14 cellular contexts compared by ENCODE assay signal in genomic region chr22:42610211-42610610, GRCh38. TPM values are rescaled to one million over a fixed set of nuclear protein-coding genes. Genes with fewer than 3 reads are reported as not detected.
A peak's percentile ranks its signal among the peaks of the same experiment; 100 is the strongest.
DNase-seq lines count a peak whose midpoint lies in the region; ATAC-seq and TF ChIP-seq lines count a peak whose summit lies in the region.
"Had no signal": no experiment of that assay in that cellular context is flagged by ENCODE, and none has a peak within 500 bp of the region (broad histone marks: within the 10 kb centered on the region; RNA-seq: fewer than 3 reads in every experiment).

No MANE protein-coding gene starts in this region.

- H3K36me3 ChIP-seq in adrenal gland (replicated peaks in 1 of 2) (no peaks in the 10 kb centered on the region), stomach smooth muscle (ENCODE audit: control insufficient read depth in 2 of 2, insufficient read depth in 2 of 2, low read length in 2 of 2) (peaks cover 6% of the 10 kb centered on the region in 2 donors)

- no peak for ATAC-seq in GM19324 (IDR thresholded peaks at IDR 0.05; ENCODE audit: low FRiP score, unreplicated experiment)
- ATAC-seq: A549 had no signal

- no peaks in the 10 kb centered on the region for H3K9me3 Mint-ChIP-seq in activated CD4-positive, alpha-beta memory T cell treated with anti-CD3 and anti-CD28 coated beads for 36 hours
- no peaks in the 10 kb centered on the region for H3K9me3 Mint-ChIP-seq in activated CD4-positive, alpha-beta memory T cell treated with anti-CD3 and anti-CD28 coated beads, Interleukin-2, amount 10 ng/mL, durations not matched to agents 7 days and 5 days

- POLR2A ChIA-PET in activated CD4-positive, alpha-beta memory T cell treated with anti-CD3 and anti-CD28 coated beads for 36 hours (lab: Charles Lee) = interaction anchor here (0.6 to 1.0 kb wide), 2 partner anchors 28 to 507 kb away, joined by 3 read pairs; no protein-coding TSS in a partner anchor
- POLR2A ChIA-PET in activated CD4-positive, alpha-beta memory T cell treated with anti-CD3 and anti-CD28 coated beads, Interleukin-2, amount 10 ng/mL, durations not matched to agents 7 days and 5 days (lab: Charles Lee) = interaction anchor here (0.8 to 1.0 kb wide), 2 partner anchors 21 to 28 kb away, joined by 3 read pairs; no protein-coding TSS in a partner anchor

- TF ChIP-seq CTCF in adrenal gland (IDR thresholded peaks at IDR 0.05) = no peak

- no peaks in the 10 kb centered on the region for H3K9me3 ChIP-seq in adrenal gland (replicated peaks in 1 of 3)
- no peaks in the 10 kb centered on the region for H3K9me3 ChIP-seq in stomach smooth muscle (ENCODE audit: control insufficient read depth in 2 of 2, low read length in 2 of 2)
- H3K9me3 ChIP-seq: A549 had no signal

- H3K27me3 Mint-ChIP-seq in activated CD4-positive, alpha-beta memory T cell treated with anti-CD3 and anti-CD28 coated beads for 36 hours = peaks cover 2% of the 10 kb centered on the region
- no peaks in the 10 kb centered on the region for H3K27me3 Mint-ChIP-seq in activated CD4-positive, alpha-beta memory T cell treated with anti-CD3 and anti-CD28 coated beads, Interleukin-2, amount 10 ng/mL, durations not matched to agents 7 days and 5 days

- H3K4me3 Mint-ChIP-seq in activated CD4-positive, alpha-beta memory T cell treated with anti-CD3 and anti-CD28 coated beads for 36 hours = no peak overlapping the region
- H3K4me3 Mint-ChIP-seq in activated CD4-positive, alpha-beta memory T cell treated with anti-CD3 and anti-CD28 coated beads, Interleukin-2, amount 10 ng/mL, durations not matched to agents 7 days and 5 days = no peak overlapping the region

- H3K9ac ChIP-seq in stomach smooth muscle (ENCODE audit: low read length in 2 of 2) = peak overlapping the region in 1 of 2 donors; percentile 21

- H3K27ac ChIP-seq in adrenal gland = peak overlapping the region in 4 of 5 donors; percentile 37 to 68 (median 64)
- peak overlapping the region; percentile 24 for H3K27ac ChIP-seq in stomach smooth muscle (ENCODE audit: low read length)

- DNase-seq in activated CD4-positive, alpha-beta memory T cell treated with anti-CD3 and anti-CD28 coated beads for 36 hours = no peak
- DNase-seq in activated CD4-positive, alpha-beta memory T cell treated with anti-CD3 and anti-CD28 coated beads, Interleukin-2, amount 10 ng/mL, durations not matched to agents 7 days and 5 days = no peak
- DNase-seq in adrenal gland = peak in 1 of 7 donors; percentile 47
- peak; percentile 43 for DNase-seq in islet precursor cell
- DNase-seq in putamen (ENCODE audit: low spot score) = no peak
- no peak for DNase-seq in effector CD4-positive, alpha-beta T cell
- DNase-seq: central memory CD4-positive, alpha-beta T cell; NCI-H1417 treated with DMSO at 0.1 percent for 48 hours; NCI-H748 treated with DMSO at 0.1 percent for 48 hours had no signal

- H3K4me1 Mint-ChIP-seq in activated CD4-positive, alpha-beta memory T cell treated with anti-CD3 and anti-CD28 coated beads for 36 hours (ENCODE audit: low read depth) = peaks cover 56% of the 10 kb centered on the region
- H3K4me1 Mint-ChIP-seq in activated CD4-positive, alpha-beta memory T cell treated with anti-CD3 and anti-CD28 coated beads, Interleukin-2, amount 10 ng/mL, durations not matched to agents 7 days and 5 days = peaks cover 48% of the 10 kb centered on the region

- H3K4me3 ChIP-seq in adrenal gland = no peak overlapping the region
- H3K4me3 ChIP-seq in stomach smooth muscle (ENCODE audit: low read length in 2 of 2) = no peak overlapping the region
- H3K4me3 ChIP-seq: A549 had no signal

- 17 to 35% (median 25%) methylated on average over 4 to 5 of the region's 5 CpGs for WGBS in adrenal gland, 4 donors

- CTCF ChIA-PET in activated CD4-positive, alpha-beta memory T cell treated with anti-CD3 and anti-CD28 coated beads for 36 hours (lab: Charles Lee) = interaction anchor here (2.1 kb wide), 1 partner anchor 12 kb away, joined by 5 read pairs; no protein-coding TSS in a partner anchor
- CTCF ChIA-PET in activated CD4-positive, alpha-beta memory T cell treated with anti-CD3 and anti-CD28 coated beads, Interleukin-2, amount 10 ng/mL, durations not matched to agents 7 days and 5 days (lab: Charles Lee) = no interaction called here

- peak in 1 of 2 donors; percentile 8 for TF ChIP-seq POLR2A in adrenal gland (IDR thresholded peaks at IDR 0.05)

- H3K27ac Mint-ChIP-seq in activated CD4-positive, alpha-beta memory T cell treated with anti-CD3 and anti-CD28 coated beads for 36 hours = peak overlapping the region; percentile 42
- no peak overlapping the region for H3K27ac Mint-ChIP-seq in activated CD4-positive, alpha-beta memory T cell treated with anti-CD3 and anti-CD28 coated beads, Interleukin-2, amount 10 ng/mL, durations not matched to agents 7 days and 5 days

- intact Hi-C loops in activated CD4-positive, alpha-beta memory T cell treated with anti-CD3 and anti-CD28 coated beads for 36 hours (cut with micrococcal nuclease) = no loop called here
- intact Hi-C loops in adrenal gland (cut with DNase I) = no loop called here

- H3K4me1 ChIP-seq in adrenal gland (replicated peaks in 1 of 2) = peaks cover 62 to 77% of the 10 kb centered on the region in 2 donors
- H3K4me1 ChIP-seq in stomach smooth muscle (ENCODE audit: control insufficient read depth, insufficient read depth, low read length) = peaks cover 49% of the 10 kb centered on the region

- peaks cover 34% of the 10 kb centered on the region for H3K36me3 Mint-ChIP-seq in activated CD4-positive, alpha-beta memory T cell treated with anti-CD3 and anti-CD28 coated beads for 36 hours
- H3K36me3 Mint-ChIP-seq in activated CD4-positive, alpha-beta memory T cell treated with anti-CD3 and anti-CD28 coated beads, Interleukin-2, amount 10 ng/mL, durations not matched to agents 7 days and 5 days (ENCODE audit: low read depth) = peaks cover 51% of the 10 kb centered on the region

- H3K27me3 ChIP-seq in adrenal gland (no peaks in the 10 kb centered on the region), stomach smooth muscle (ENCODE audit: control insufficient read depth in 1 of 2, insufficient read depth in 2 of 2, low read length in 2 of 2) (no peaks in the 10 kb centered on the region)

RNA-seq across cellular contexts. Expression of gene POLDIP3, which starts 4.5 kb away (rescaled TPM):
- total RNA-seq in activated CD4-positive, alpha-beta memory T cell treated with anti-CD3 and anti-CD28 coated beads for 36 hours = 10 to 100 TPM; 64.6 to 75.3 TPM
- total RNA-seq in activated CD4-positive, alpha-beta memory T cell treated with anti-CD3 and anti-CD28 coated beads, Interleukin-2, amount 10 ng/mL, durations not matched to agents 7 days and 5 days = 10 to 100 TPM; 71.4 to 74.7 TPM
- 10 to 100 TPM; 32.1 to 80.2 (median 54.5) TPM for total RNA-seq in adrenal gland
- 10 to 100 TPM; 18.7 to 66.1 (median 24.1) TPM for polyA plus RNA-seq in adrenal gland

RNA-seq across cellular contexts. Expression of gene ATP5MGL, which starts 30.2 kb away (rescaled TPM):
- total RNA-seq in activated CD4-positive, alpha-beta memory T cell treated with anti-CD3 and anti-CD28 coated beads for 36 hours = under 1 TPM; 0.38 to 0.51 TPM
- 1 to 10 TPM; 1.2 to 1.3 TPM for total RNA-seq in activated CD4-positive, alpha-beta memory T cell treated with anti-CD3 and anti-CD28 coated beads, Interleukin-2, amount 10 ng/mL, durations not matched to agents 7 days and 5 days
- under 1 TPM in 4 of 8 donors, not detected in 4; 0.31 to 0.86 (median 0.57) TPM for total RNA-seq in adrenal gland
- polyA plus RNA-seq in adrenal gland = not detected
- total RNA-seq: Daoy, HT1080 had no signal
- polyA plus RNA-seq: A549 had no signal

RNA-seq across cellular contexts. Expression of gene CYB5R3, which starts 39.0 kb away (rescaled TPM):
- 10 to 100 TPM; 73.7 to 77.6 TPM for total RNA-seq in activated CD4-positive, alpha-beta memory T cell treated with anti-CD3 and anti-CD28 coated beads for 36 hours
- total RNA-seq in activated CD4-positive, alpha-beta memory T cell treated with anti-CD3 and anti-CD28 coated beads, Interleukin-2, amount 10 ng/mL, durations not matched to agents 7 days and 5 days = 10 to 100 TPM; 68.4 to 74.3 TPM
- total RNA-seq in adrenal gland = 100 to 1,000 TPM; 187 to 578 (median 365) TPM
- polyA plus RNA-seq in adrenal gland = 100 to 1,000 TPM; 101 to 313 (median 201) TPM

RNA-seq across cellular contexts. Expression of gene SERHL2, which starts 56.5 kb away (rescaled TPM):
- 1 to 10 TPM in 1 of 2 experiments, under 1 TPM in 1; 0.83 to 1.2 TPM for total RNA-seq in activated CD4-positive, alpha-beta memory T cell treated with anti-CD3 and anti-CD28 coated beads for 36 hours
- total RNA-seq in activated CD4-positive, alpha-beta memory T cell treated with anti-CD3 and anti-CD28 coated beads, Interleukin-2, amount 10 ng/mL, durations not matched to agents 7 days and 5 days = under 1 TPM; 0.55 to 0.81 TPM
- total RNA-seq in adrenal gland = 10 to 100 TPM in 1 of 8 donors, 1 to 10 TPM in 7; 1.1 to 11.6 (median 6.4) TPM
- polyA plus RNA-seq in adrenal gland = 1 to 10 TPM; 3.4 to 5.8 (median 5.3) TPM
